Comparison of ENCODE assay signal across 1 cellular context in the genomic region with DNA sequence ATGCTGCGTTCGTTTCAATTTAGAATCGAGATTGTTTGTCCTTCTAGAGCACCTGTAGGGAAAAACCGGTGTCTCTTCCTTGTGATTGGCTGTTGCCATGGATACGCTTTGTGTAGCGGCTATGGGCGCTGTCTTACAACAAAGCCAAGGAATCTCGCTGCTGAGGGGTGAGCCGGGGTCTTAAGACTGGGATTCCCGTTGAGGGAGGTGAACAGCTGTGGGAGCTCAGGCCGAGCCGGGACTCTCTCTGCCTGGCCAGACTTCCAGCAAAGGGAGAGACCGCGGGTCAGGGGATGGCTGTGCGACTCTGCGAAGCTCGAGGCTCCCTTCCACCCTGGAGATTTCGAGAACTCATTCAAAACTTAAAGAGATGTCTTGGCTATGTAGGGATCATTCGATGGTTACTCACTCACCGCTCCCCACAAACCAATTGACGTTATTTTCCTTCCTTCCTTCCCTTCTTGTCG.
TF ChIP-seq lines count a peak whose summit lies in the region.

A gene with protein sequence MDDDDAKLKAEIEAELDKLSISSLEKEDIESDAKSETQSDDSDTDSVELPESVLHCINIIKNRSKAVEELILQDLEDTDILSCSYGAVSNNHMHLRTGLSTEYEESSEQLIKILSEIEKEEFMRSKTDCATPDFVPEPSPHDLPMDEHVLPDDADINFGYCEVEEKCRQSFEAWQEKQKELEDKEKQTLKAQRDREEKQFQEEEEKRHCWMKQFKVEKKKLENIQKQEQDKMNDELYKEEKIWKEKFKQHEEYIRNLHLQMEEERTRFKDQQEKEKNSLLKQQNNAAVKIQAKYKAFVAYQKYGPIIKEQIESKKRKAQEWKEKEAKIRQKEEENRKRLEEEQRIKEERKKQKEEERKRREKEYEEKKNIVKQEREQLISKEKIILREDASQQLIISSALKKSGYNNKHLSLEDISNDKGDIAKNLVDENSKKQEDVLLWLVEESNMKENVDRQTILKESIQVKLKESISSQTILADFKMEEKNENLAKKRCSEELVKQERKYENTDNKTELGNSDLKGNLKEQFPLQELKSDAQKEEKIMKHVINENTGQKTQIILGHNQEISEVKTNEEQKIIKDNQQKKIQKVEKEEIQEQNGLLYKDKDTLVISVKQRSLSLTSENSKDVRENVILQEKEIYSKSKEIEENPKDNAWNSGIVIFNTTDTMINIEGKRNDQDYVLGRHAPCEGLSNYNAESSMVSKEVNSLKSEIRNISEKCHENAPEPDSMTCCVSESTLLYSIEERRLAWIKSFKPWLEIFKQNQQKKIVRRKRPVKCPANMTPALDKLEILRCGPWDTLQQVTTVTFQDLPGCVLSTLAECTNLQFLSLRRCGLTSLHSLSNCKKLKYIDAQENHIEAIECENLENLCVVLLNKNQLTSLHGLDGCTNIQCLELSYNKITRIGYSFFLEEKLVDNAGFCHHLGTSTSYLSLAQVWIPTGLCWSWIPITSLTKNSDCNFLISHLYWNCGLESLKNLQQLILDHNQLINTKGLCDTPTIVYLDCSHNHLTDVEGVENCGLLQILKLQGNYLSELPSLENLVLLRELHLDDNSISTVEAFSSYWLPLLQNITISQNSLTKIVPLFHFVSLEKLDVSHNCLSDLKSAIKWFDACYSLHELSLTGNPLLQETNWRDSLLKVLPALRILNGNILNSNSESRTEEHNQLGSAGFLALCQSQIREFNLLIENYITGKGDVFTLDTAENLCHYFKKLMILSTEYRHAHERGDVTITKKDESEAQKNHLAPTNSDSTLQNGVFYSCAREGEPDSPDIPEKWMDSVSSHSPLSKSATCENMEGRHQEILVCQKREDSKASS (N-terminal part only) (plus strand): TSS at position 111 of the 467 bp plus-strand sequence. CDS start 1,826 bp downstream, outside the sequence.
A gene (minus strand): TSS at position 37 of the 467 bp plus-strand sequence. CDS start 6,331 bp downstream, outside the sequence.

TF ChIP-seq in endothelial cell of umbilical vein, 7 proteins besides CTCF, POLR2A, EP300 and RAD21 (continued from another document):
- TF ChIP-seq FOS (IDR thresholded peaks at IDR 0.05; ENCODE audit: borderline replicate concordance, insufficient read depth, low read length), result no peak
- TF ChIP-seq, protein P1, sequence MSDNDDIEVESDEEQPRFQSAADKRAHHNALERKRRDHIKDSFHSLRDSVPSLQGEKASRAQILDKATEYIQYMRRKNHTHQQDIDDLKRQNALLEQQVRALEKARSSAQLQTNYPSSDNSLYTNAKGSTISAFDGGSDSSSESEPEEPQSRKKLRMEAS (IDR thresholded peaks at IDR 0.05; ENCODE audit: insufficient read depth, insufficient read length), result no peak
